In genomic region chr20:28602001-28602400, GRCh38 we compare ENCODE assay signal across 7 cellular contexts.
DNase-seq lines count a peak whose midpoint lies in the region; ATAC-seq and TF ChIP-seq lines count a peak whose summit lies in the region.
"Not testable (repeated sequence)": the region's sequence is repeated elsewhere in the genome, so short reads cannot be mapped to it uniquely, and the experiment has no call there.

No MANE protein-coding gene starts in this region.

- H3K36me3 Mint-ChIP-seq in activated naive CD4-positive, alpha-beta T cell treated with anti-CD3 and anti-CD28 coated beads, Interleukin-2, amount 50 U/mL, for 24 hours: not testable (repeated sequence)

- WGBS in right cardiac atrium: 20% methylated on average over 7 of the region's 7 CpGs

- H3K4me3 ChIP-seq in GM12865 (ENCODE audit: low read depth, low read length) (peak overlapping the region; percentile 63), RWPE2 (ENCODE audit: severe bottlenecking) (peak overlapping the region; percentile 21), duodenal mucosa (ENCODE audit: low read depth in 1 of 2, low read length in 2 of 2) (peak overlapping the region; percentile 80 to 88), right cardiac atrium (ENCODE audit: low read length) (peak overlapping the region; percentile 85), mucosa of stomach (ENCODE audit: low read length) (peak overlapping the region; percentile 56), skin epidermis (peak overlapping the region; percentile 44 to 72 (median 67))

- H3K27me3 Mint-ChIP-seq in activated naive CD4-positive, alpha-beta T cell treated with anti-CD3 and anti-CD28 coated beads, Interleukin-2, amount 50 U/mL, for 24 hours: not testable (repeated sequence)

- not testable (repeated sequence) for H3K4me1 ChIP-seq in RWPE2 (ENCODE audit: insufficient read depth, poor library complexity, severe bottlenecking); duodenal mucosa (ENCODE audit: control insufficient read depth in 1 of 2, insufficient read depth in 2 of 2, low read length in 2 of 2); right cardiac atrium (ENCODE audit: control insufficient read depth, insufficient read depth, low read length); mucosa of stomach (ENCODE audit: control insufficient read depth, insufficient read depth, low read length)

- not testable (repeated sequence) for TF ChIP-seq CTCF in GM12865 (IDR thresholded peaks at IDR 0.05; ENCODE audit: insufficient read depth, low read depth, low read length, missing control alignments); RWPE2 (IDR thresholded peaks at IDR 0.05; ENCODE audit: poor library complexity, severe bottlenecking)

- DNase-seq in GM12865 (ENCODE audit: low read depth); RWPE2 (ENCODE audit: low spot score); right cardiac atrium: not testable (repeated sequence)

- H3K36me3 ChIP-seq in RWPE2 (ENCODE audit: low read depth); duodenal mucosa (ENCODE audit: control insufficient read depth in 1 of 2, insufficient read depth in 2 of 2, low read length in 2 of 2); mucosa of stomach (ENCODE audit: control insufficient read depth, insufficient read depth, low read length): not testable (repeated sequence)

- H3K27me3 ChIP-seq in RWPE2 (ENCODE audit: insufficient read depth, poor library complexity, severe bottlenecking): peaks cover 34% of the 10 kb centered on the region
- H3K27me3 ChIP-seq in duodenal mucosa (ENCODE audit: control insufficient read depth in 1 of 2, insufficient read depth in 2 of 2, low read length in 2 of 2); right cardiac atrium (ENCODE audit: control insufficient read depth, insufficient read depth); mucosa of stomach (ENCODE audit: control insufficient read depth, insufficient read depth, low read length): not testable (repeated sequence)

- peak overlapping the region; percentile 98 for H3K4me3 Mint-ChIP-seq in activated naive CD4-positive, alpha-beta T cell treated with anti-CD3 and anti-CD28 coated beads, Interleukin-2, amount 50 U/mL, for 24 hours

- H3K9me3 Mint-ChIP-seq in activated naive CD4-positive, alpha-beta T cell treated with anti-CD3 and anti-CD28 coated beads, Interleukin-2, amount 50 U/mL, for 24 hours: not testable (repeated sequence)

- H3K9me3 ChIP-seq in RWPE2 (ENCODE audit: severe bottlenecking); duodenal mucosa (ENCODE audit: control insufficient read depth in 1 of 2, low read length in 2 of 2); right cardiac atrium (ENCODE audit: control insufficient read depth, low read length); mucosa of stomach (ENCODE audit: control insufficient read depth, low read length): not testable (repeated sequence)

- not testable (repeated sequence) for H3K27ac ChIP-seq in RWPE2 (ENCODE audit: poor library complexity, severe bottlenecking)
- H3K27ac ChIP-seq in duodenal mucosa (ENCODE audit: low read depth, low read length): peak overlapping the region; percentile 66
- H3K27ac ChIP-seq in right cardiac atrium (ENCODE audit: low read length): peak overlapping the region; percentile 75
- peak overlapping the region in 20 of 21 experiments; percentile 33 to 87 (median 78) for H3K27ac ChIP-seq in skin epidermis

- not testable (repeated sequence) for ATAC-seq in RWPE2 (ENCODE audit: low read depth); right cardiac atrium

- H3K9ac ChIP-seq in duodenal mucosa (ENCODE audit: low read depth in 1 of 2, low read length in 2 of 2): peak overlapping the region; percentile 60 to 61
- H3K9ac ChIP-seq in mucosa of stomach (ENCODE audit: low read length): peak overlapping the region; percentile 84

- H3K27ac Mint-ChIP-seq in activated naive CD4-positive, alpha-beta T cell treated with anti-CD3 and anti-CD28 coated beads, Interleukin-2, amount 50 U/mL, for 24 hours: peak overlapping the region; percentile 66

- intact Hi-C loops in right cardiac atrium (cut with DNase I): not testable (repeated sequence)

- peaks cover 42% of the 10 kb centered on the region for H3K4me1 Mint-ChIP-seq in activated naive CD4-positive, alpha-beta T cell treated with anti-CD3 and anti-CD28 coated beads, Interleukin-2, amount 50 U/mL, for 24 hours

Comparison
In these comparisons a context has a peak if more than half of its experiments do, and no peak if none do; other contexts are left out.
1. H3K4me3 ChIP-seq: peak in every context shown above with its lines; median percentile 85 in right cardiac atrium; 84 in duodenal mucosa; 67 in skin epidermis; 63 in GM12865; 56 in mucosa of stomach; 21 in RWPE2.